13 cellular contexts compared by ENCODE assay signal in genomic region chr2:46270384-46270783, GRCh38. TPM values are rescaled to one million over a fixed set of nuclear protein-coding genes. Genes with fewer than 3 reads are reported as not detected.
DNase-seq lines count a peak whose midpoint lies in the region; ATAC-seq, FAIRE-seq and TF ChIP-seq lines count a peak whose summit lies in the region.
"Had no signal": no experiment of that assay in that cellular context is flagged by ENCODE, and none has a peak within 500 bp of the region (broad histone marks: within the 10 kb centered on the region; RNA-seq: fewer than 3 reads in every experiment).

No MANE protein-coding gene starts in this region.

- dilution Hi-C loops in endothelial cell of umbilical vein (cut with MboI; ENCODE audit: extremely low pct_ligation_motif_present, low sequenced_read_pairs): no loop called here

- no peak overlapping the region for H3K9ac ChIP-seq in endothelial cell of umbilical vein (replicated peaks; ENCODE audit: extremely low read depth, insufficient read depth, low read length)

- H3K27ac ChIP-seq in heart left ventricle (peak overlapping the region in 11 of 12 donors; percentile 3 to 74 (median 54)), endothelial cell of umbilical vein (ENCODE audit: insufficient read depth, low read depth, low read length) (peak overlapping the region; percentile 41)
- H3K27ac ChIP-seq: epithelial cell of prostate had no signal

- H3K27me3 ChIP-seq in heart left ventricle: no peaks in the 10 kb centered on the region
- H3K27me3 ChIP-seq in endothelial cell of umbilical vein (ENCODE audit: control insufficient read depth in 2 of 2, insufficient read depth in 2 of 2, low read length in 2 of 2): no peaks in the 10 kb centered on the region
- H3K27me3 ChIP-seq in MG63: no peaks in the 10 kb centered on the region

- H3K4me3 ChIP-seq in heart left ventricle: no peak overlapping the region
- no peak overlapping the region for H3K4me3 ChIP-seq in endothelial cell of umbilical vein (replicated peaks in 1 of 3; ENCODE audit: insufficient read depth in 1 of 3, low read depth in 1 of 3, low read length in 3 of 3)
- no peak overlapping the region for H3K4me3 ChIP-seq in MG63

- peak; percentile 37 for FAIRE-seq in endothelial cell of umbilical vein (lab: Jason Lieb, UNC)

- TF ChIP-seq CTCF in heart left ventricle (IDR thresholded peaks at IDR 0.05) (no peak), endothelial cell of umbilical vein (IDR thresholded peaks at IDR 0.05; ENCODE audit: extremely low read depth in 1 of 2, insufficient read depth in 1 of 2, low read depth in 1 of 2, low read length in 2 of 2) (no peak)

- TF ChIP-seq POLR2A in heart left ventricle (IDR thresholded peaks at IDR 0.05) (no peak), endothelial cell of umbilical vein (IDR thresholded peaks at IDR 0.05; ENCODE audit: low read depth, low read length) (no peak)

- no peak for ATAC-seq in heart left ventricle
- ATAC-seq in Right ventricle myocardium superior (ENCODE audit: poor library complexity): no peak
- ATAC-seq in SK-N-SH treated with all-trans-retinoic acid at 6 μM for 48 hours: peak; percentile 30; the same call in 2 of the 3 replicates
- peak; percentile 30 for ATAC-seq in stimulated activated naive CD8-positive, alpha-beta T cell treated with anti-CD3 and anti-CD28 coated beads, Interleukin-15, Interleukin-2, amounts not matched to agents 100 U/mL and 50 U/mL, for 24 hours
- ATAC-seq in GM18511 (IDR thresholded peaks at IDR 0.05; ENCODE audit: unreplicated experiment): no peak

- 43 to 62% (median 57%) methylated on average over 2 of the region's 2 CpGs for WGBS in heart left ventricle, 4 donors

- H3K9me3 ChIP-seq in heart left ventricle: no peaks in the 10 kb centered on the region
- no peaks in the 10 kb centered on the region for H3K9me3 ChIP-seq in endothelial cell of umbilical vein (replicated peaks; ENCODE audit: control insufficient read depth, insufficient read depth, low read length)
- H3K9me3 ChIP-seq in MG63: no peaks in the 10 kb centered on the region

- peaks cover 3 to 85% (median 60%) of the 10 kb centered on the region in 12 donors for H3K4me1 ChIP-seq in heart left ventricle
- H3K4me1 ChIP-seq in endothelial cell of umbilical vein (ENCODE audit: control insufficient read depth, extremely low read depth, insufficient read depth, low read length): peaks cover 80% of the 10 kb centered on the region

- no peaks in the 10 kb centered on the region for H3K79me2 ChIP-seq in endothelial cell of umbilical vein (ENCODE audit: control insufficient read depth, insufficient read depth, low read length)

- no peaks in the 10 kb centered on the region for H4K20me1 ChIP-seq in endothelial cell of umbilical vein (replicated peaks; ENCODE audit: control insufficient read depth, extremely low read depth, insufficient read depth, low read length)

- H3K36me3 ChIP-seq in heart left ventricle (no peaks in the 10 kb centered on the region), endothelial cell of umbilical vein (ENCODE audit: control insufficient read depth in 2 of 2, extremely low read depth in 1 of 2, insufficient read depth in 2 of 2, low read length in 2 of 2) (no peaks in the 10 kb centered on the region), MG63 (no peaks in the 10 kb centered on the region)

- DNase-seq in heart left ventricle (no peak), Right ventricle myocardium superior (no peak), endothelial cell of umbilical vein (ENCODE audit: low read depth, low spot score) (no peak), NCI-H82 (lab: John Stamatoyannopoulos, UW) (no peak), MG63 (no peak)
- no peak for DNase-seq in stimulated activated naive CD8-positive, alpha-beta T cell treated with anti-CD3 and anti-CD28 coated beads, Interleukin-15, Interleukin-2, amounts not matched to agents 100 U/mL and 50 U/mL, for 24 hours
- DNase-seq: activated CD4-positive, CD25-positive, alpha-beta regulatory T cell; activated gamma-delta T cell treated with Interleukin-2 at 50 U/mL for 16 hours; central memory CD4-positive, alpha-beta T cell; NCI-H187 treated with DMSO at 0.1 percent for 48 hours had no signal

- intact Hi-C loops in heart left ventricle (cut with DNase I): loop anchor here in 2 of 10 donors (5.0 to 10.0 kb wide), 3 partner anchors 88 to 186 kb away; no protein-coding TSS in a partner anchor
- intact Hi-C loops in Right ventricle myocardium superior (cut with DNase I): no loop called here
- intact Hi-C loops in endothelial cell of umbilical vein (cut with micrococcal nuclease): no loop called here

- peak overlapping the region; percentile 2 for H2AFZ ChIP-seq in endothelial cell of umbilical vein (ENCODE audit: low read depth, low read length)

- no TSS peak for BruUV-seq in endothelial cell of umbilical vein (replicated peaks; lab: Mats Ljungman, UMichigan)

- peak overlapping the region; percentile 59 for H3K4me2 ChIP-seq in endothelial cell of umbilical vein (ENCODE audit: insufficient read depth, low read length)

- POLR2A ChIA-PET in endothelial cell of umbilical vein (lab: Charles Lee): interaction anchor here (0.8 to 2.9 kb wide), 2 partner anchors 13 to 27 kb away, joined by 3 to 10 read pairs; partner anchors contain the start of gene EPAS1

- H3K9me1 ChIP-seq in endothelial cell of umbilical vein (replicated peaks; ENCODE audit: control insufficient read depth, extremely low read depth, insufficient read depth, low read length): no peaks in the 10 kb centered on the region

- CTCF ChIA-PET in endothelial cell of umbilical vein (lab: Charles Lee): interaction anchor here (0.8 to 1.8 kb wide), 7 partner anchors 10 to 277 kb away, joined by 3 to 10 read pairs (median 4); partner anchors contain the start of gene EPAS1

TF ChIP-seq in SK-N-SH treated with all-trans-retinoic acid at 6 μM for 48 hours, 23 proteins besides CTCF, POLR2A, EP300 and RAD21 (continues in another document):
- TF ChIP-seq PATZ1 (CRISPR knock-in tag; IDR thresholded peaks at IDR 0.05; ENCODE audit: borderline replicate concordance): no peak
- no peak for TF ChIP-seq PPARA (CRISPR knock-in tag; IDR thresholded peaks at IDR 0.05; ENCODE audit: borderline replicate concordance)
- TF ChIP-seq ZC3H10 (CRISPR knock-in tag; IDR thresholded peaks at IDR 0.05): no peak
- no peak for TF ChIP-seq BACH2 (CRISPR knock-in tag; IDR thresholded peaks at IDR 0.05; ENCODE audit: borderline replicate concordance)
- no peak for TF ChIP-seq ZFP30 (CRISPR knock-in tag; IDR thresholded peaks at IDR 0.05)

TF ChIP-seq in endothelial cell of umbilical vein, 7 proteins besides CTCF, POLR2A, EP300 and RAD21:
- TF ChIP-seq FOS (IDR thresholded peaks at IDR 0.05; ENCODE audit: borderline replicate concordance, insufficient read depth, low read length) (no peak), GATA2 (IDR thresholded peaks at IDR 0.05; ENCODE audit: insufficient read depth, insufficient read length, low read depth, low read length) (peak; percentile 75), JUN (IDR thresholded peaks at IDR 0.05; ENCODE audit: borderline replicate concordance, insufficient read depth, insufficient read length, low read depth) (peak; percentile 51)
TF ChIP-seq in endothelial cell of umbilical vein: peak in this region for 2.

RNA-seq across cellular contexts. Expression of gene EPAS1, which starts 26.8 kb away (rescaled TPM):
- total RNA-seq in heart left ventricle: 100 to 1,000 TPM; 194 to 790 (median 216) TPM
- 100 to 1,000 TPM in 1 of 2 donors, 10 to 100 TPM in 1; 93.6 to 153 TPM for polyA plus RNA-seq in heart left ventricle
- total RNA-seq in Right ventricle myocardium superior: 200 TPM
- total RNA-seq in endothelial cell of umbilical vein: 374 and 397 TPM in 2 replicates
- polyA plus RNA-seq in endothelial cell of umbilical vein: 214 and 229 TPM in 2 replicates
- 316 and 329 TPM in 2 replicates for polyA plus RNA-seq in endothelial cell of umbilical vein (2011; cell fraction: cytosol; rRNA removed)
- 257 and 293 TPM in 2 replicates for polyA plus RNA-seq in endothelial cell of umbilical vein (2011; cell fraction: nucleus; rRNA removed)
- 294 and 311 TPM in 2 replicates for polyA plus RNA-seq in endothelial cell of umbilical vein (2012)
- 334 and 376 TPM in 2 replicates for polyA minus RNA-seq in endothelial cell of umbilical vein
- polyA minus RNA-seq in endothelial cell of umbilical vein (2011; cell fraction: cytosol; rRNA and poly(A)+ RNA removed): 84.9 TPM
- 192 and 214 TPM in 2 replicates for polyA minus RNA-seq in endothelial cell of umbilical vein (2011; cell fraction: nucleus; rRNA and poly(A)+ RNA removed)
- total RNA-seq in MG63 (2014; rRNA removed; shearing (Covaris generic); ENCODE audit: low replicate concordance): 27.6 and 46.1 TPM in 2 replicates

Comparison
In these comparisons a context has a peak if more than half of its experiments do, and no peak if none do; other contexts are left out.
1. ATAC-seq: peak in SK-N-SH treated with all-trans-retinoic acid at 6 μM for 48 hours (single experiment) and stimulated activated naive CD8-positive, alpha-beta T cell treated with anti-CD3 and anti-CD28 coated beads, Interleukin-15, Interleukin-2, amounts not matched to agents 100 U/mL and 50 U/mL, for 24 hours (single experiment); none in heart left ventricle (0 of 4), Right ventricle myocardium superior (single experiment) and GM18511 (single experiment).